ENCODE assay signal across 7 cellular contexts in the genomic region with DNA sequence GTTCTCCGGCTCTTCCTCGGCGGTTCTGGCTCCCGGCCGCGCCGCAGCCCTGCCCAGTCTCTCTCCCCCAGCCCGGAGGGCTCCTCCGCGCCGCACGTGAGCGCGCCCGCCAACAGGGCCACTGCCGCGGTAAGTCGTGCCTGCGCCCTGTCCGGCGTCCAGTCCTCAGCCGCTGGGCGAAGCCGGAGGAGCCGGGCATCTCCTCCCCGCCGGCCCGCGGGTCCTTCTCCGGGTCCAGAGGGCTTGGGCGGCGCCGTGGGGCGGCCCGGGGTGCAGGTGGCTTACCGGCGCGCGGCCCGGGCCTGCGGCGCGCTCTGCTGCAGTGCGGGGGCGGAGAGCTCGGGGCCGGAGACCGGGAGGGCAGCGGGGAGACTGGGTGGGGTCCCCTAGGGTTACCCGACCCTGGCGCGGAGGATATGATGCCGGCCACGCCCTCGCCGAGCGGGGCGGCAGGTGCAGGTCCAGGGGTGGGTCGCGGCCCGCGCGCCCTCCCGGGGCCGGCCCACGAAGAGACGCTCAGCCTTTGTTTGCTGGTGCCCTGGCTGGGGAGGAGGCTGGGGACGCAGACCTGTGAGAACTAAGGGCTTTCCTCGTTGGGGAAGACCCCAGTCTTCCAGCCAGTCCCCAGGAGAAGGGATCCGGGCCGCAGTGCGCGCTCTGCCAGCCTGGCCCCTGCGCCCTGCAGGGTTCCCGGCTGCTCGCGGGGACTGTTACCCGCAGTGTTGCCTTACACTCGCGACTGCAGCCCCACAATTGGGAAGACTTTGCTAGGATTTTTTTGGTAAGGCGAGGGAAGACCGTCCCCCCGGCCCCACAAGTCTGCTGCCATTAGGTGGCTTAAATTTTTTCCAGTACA. TPM values are rescaled to one million over a fixed set of nuclear protein-coding genes. Genes with fewer than 3 reads are reported as not detected.
DNase-seq lines count a peak whose midpoint lies in the region; ATAC-seq and TF ChIP-seq lines count a peak whose summit lies in the region.

A gene with protein sequence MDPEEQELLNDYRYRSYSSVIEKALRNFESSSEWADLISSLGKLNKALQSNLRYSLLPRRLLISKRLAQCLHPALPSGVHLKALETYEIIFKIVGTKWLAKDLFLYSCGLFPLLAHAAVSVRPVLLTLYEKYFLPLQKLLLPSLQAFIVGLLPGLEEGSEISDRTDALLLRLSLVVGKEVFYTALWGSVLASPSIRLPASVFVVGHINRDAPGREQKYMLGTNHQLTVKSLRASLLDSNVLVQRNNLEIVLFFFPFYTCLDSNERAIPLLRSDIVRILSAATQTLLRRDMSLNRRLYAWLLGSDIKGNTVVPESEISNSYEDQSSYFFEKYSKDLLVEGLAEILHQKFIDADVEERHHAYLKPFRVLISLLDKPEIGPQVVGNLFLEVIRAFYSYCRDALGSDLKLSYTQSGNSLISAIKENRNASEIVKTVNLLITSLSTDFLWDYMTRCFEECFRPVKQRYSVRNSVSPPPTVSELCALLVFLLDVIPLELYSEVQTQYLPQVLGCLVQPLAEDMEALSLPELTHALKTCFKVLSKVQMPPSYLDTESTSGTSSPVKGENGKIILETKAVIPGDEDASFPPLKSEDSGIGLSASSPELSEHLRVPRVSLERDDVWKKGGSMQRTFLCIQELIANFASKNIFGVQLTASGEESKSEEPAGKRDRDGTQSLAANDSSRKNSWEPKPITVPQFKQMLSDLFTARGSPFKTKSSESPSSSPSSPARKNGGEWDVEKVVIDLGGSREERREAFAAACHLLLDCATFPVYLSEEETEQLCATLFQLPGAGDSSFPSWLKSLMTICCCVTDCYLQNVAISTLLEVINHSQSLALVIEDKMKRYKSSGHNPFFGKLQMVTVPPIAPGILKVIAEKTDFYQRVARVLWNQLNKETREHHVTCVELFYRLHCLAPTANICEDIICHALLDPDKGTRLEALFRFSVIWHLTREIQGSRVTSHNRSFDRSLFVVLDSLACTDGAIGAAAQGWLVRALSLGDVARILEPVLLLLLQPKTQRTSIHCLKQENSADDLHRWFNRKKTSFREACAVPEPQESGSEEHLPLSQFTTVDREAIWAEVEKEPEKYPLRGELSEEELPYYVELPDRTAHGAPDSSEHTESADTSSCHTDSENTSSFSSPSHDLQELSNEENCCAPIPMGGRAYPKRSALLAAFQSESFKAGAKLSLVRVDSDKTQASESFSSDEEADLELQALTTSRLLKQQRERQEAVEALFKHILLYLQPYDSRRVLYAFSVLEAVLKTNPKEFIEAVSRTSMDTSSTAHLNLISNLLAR (N-terminal part only) (plus strand): TSS at position 10 of the 856 bp plus-strand sequence. CDS start 7,910 bp downstream, outside the sequence.

- no peak for TF ChIP-seq CTCF in HFF-Myc (IDR thresholded peaks at IDR 0.05; ENCODE audit: low read depth, low read length, missing control alignments)
- no peak for TF ChIP-seq CTCF in foreskin keratinocyte (conservative IDR thresholded peaks at IDR 0.05)
- TF ChIP-seq CTCF in osteoblast (IDR thresholded peaks at IDR 0.05; ENCODE audit: extremely low read depth, low read depth, low read length): no peak

- no peaks in the 10 kb centered on the region for H3K27me3 ChIP-seq in foreskin keratinocyte
- no peaks in the 10 kb centered on the region for H3K27me3 ChIP-seq in osteoblast (ENCODE audit: insufficient read depth, low read length)

- H2AFZ ChIP-seq in osteoblast (ENCODE audit: low read length): peak within 1 kb of the TSS; percentile 93

- no peaks in the 10 kb centered on the region for H3K36me3 ChIP-seq in osteoblast (ENCODE audit: insufficient read depth, low read length)

- H4K20me1 ChIP-seq in osteoblast (ENCODE audit: insufficient read depth, low read length): peaks cover 6% of the 10 kb centered on the region

- H3K4me1 ChIP-seq in foreskin keratinocyte: no peaks in the 10 kb centered on the region
- H3K4me1 ChIP-seq in osteoblast (ENCODE audit: insufficient read depth, low read length): peaks cover 8% of the 10 kb centered on the region

- H3K27ac ChIP-seq in foreskin keratinocyte (peak within 1 kb of the TSS; percentile 76), osteoblast (ENCODE audit: low read depth, low read length) (no peak within 1 kb of the TSS)

- DNase-seq in HFF-Myc (ENCODE audit: extremely low read depth, low read depth) (no peak), NCI-H1105 (lab: John Stamatoyannopoulos, UW) (peak; percentile 28), foreskin keratinocyte (no peak), osteoblast (ENCODE audit: insufficient read length, low spot score, missing footprints) (peak; percentile 88), midbrain (lab: John Stamatoyannopoulos, UW) (no peak)
- peak; percentile 74 for DNase-seq in activated CD8-positive, alpha-beta memory T cell treated with anti-CD3 and anti-CD28 coated beads, Interleukin-2, amount 50 U/mL, for 48 hours

- H3K4me3 ChIP-seq in HFF-Myc (replicated peaks; ENCODE audit: low read depth, low read length) (peak within 1 kb of the TSS; percentile 66), osteoblast (ENCODE audit: insufficient read depth, low read length) (peak within 1 kb of the TSS; percentile 88)

- no peaks in the 10 kb centered on the region for H3K9me3 ChIP-seq in osteoblast (ENCODE audit: low read depth, low read length)

- peak within 1 kb of the TSS; percentile 94 for H3K4me2 ChIP-seq in osteoblast (ENCODE audit: insufficient read depth, low read length)

- peak; percentile 40 for ATAC-seq in GM18517 (IDR thresholded peaks at IDR 0.05; ENCODE audit: unreplicated experiment)
- peak; percentile 13 for ATAC-seq in foreskin keratinocyte

- H3K79me2 ChIP-seq in osteoblast (ENCODE audit: insufficient read depth, low read length): peaks cover 38% of the 10 kb centered on the region

RNA-seq across cellular contexts. Expression of the gene that starts here (rescaled TPM):
- total RNA-seq in foreskin keratinocyte (3.0 and 4.2 TPM in 2 replicates), osteoblast (16.3 and 23.6 TPM in 2 replicates)
- polyA plus RNA-seq in foreskin keratinocyte: 0.74 and 0.90 TPM in 2 replicates

Comparison
In these comparisons a context has a peak if more than half of its experiments do, and no peak if none do; other contexts are left out.
1. DNase-seq: peak in NCI-H1105 (single experiment), activated CD8-positive, alpha-beta memory T cell treated with anti-CD3 and anti-CD28 coated beads, Interleukin-2, amount 50 U/mL, for 48 hours (single experiment) and osteoblast (single experiment); none in HFF-Myc (single experiment), foreskin keratinocyte (0 of 2) and midbrain (single experiment).